Comparison of ENCODE assay signal across 16 cellular contexts in genomic region chr13:26475176-26476110, GRCh38.
DNase-seq lines count a peak whose midpoint lies in the region; ATAC-seq and TF ChIP-seq lines count a peak whose summit lies in the region.
"Had no signal": no experiment of that assay in that cellular context is flagged by ENCODE, and none has a peak within 500 bp of the region (broad histone marks: within the 10 kb centered on the region; RNA-seq: fewer than 3 reads in every experiment).

No MANE protein-coding gene starts in this region.

- H3K27ac ChIP-seq in left ventricle myocardium inferior (replicated peaks) = peak overlapping the region; percentile 79
- no peak overlapping the region for H3K27ac ChIP-seq in naive thymus-derived CD4-positive, alpha-beta T cell (ENCODE audit: low read depth, low read length)
- peak overlapping the region; percentile 60 for H3K27ac ChIP-seq in upper lobe of right lung
- H3K27ac ChIP-seq: HL-60 had no signal

- ATAC-seq in Right ventricle myocardium inferior (peak; percentile 23), Right ventricle myocardium superior (ENCODE audit: poor library complexity) (no peak), upper lobe of right lung (peak; percentile 49), HG02885 (IDR thresholded peaks at IDR 0.05; ENCODE audit: poor library complexity, unreplicated experiment) (no peak), left colon (no peak)
- peak; percentile 4 for ATAC-seq in naive thymus-derived CD4-positive, alpha-beta T cell

- TF ChIP-seq CTCF in left ventricle myocardium inferior (IDR thresholded peaks at IDR 0.05; ENCODE audit: borderline replicate concordance) (no peak), upper lobe of right lung (IDR thresholded peaks at IDR 0.05) (no peak)

- H3K9me3 ChIP-seq in left ventricle myocardium inferior (replicated peaks) = no peaks in the 10 kb centered on the region
- no peaks in the 10 kb centered on the region for H3K9me3 ChIP-seq in naive thymus-derived CD4-positive, alpha-beta T cell (ENCODE audit: control insufficient read depth in 2 of 3, low read length in 3 of 3)
- no peaks in the 10 kb centered on the region for H3K9me3 ChIP-seq in upper lobe of right lung
- H3K9me3 ChIP-seq: body of pancreas, prostate gland, thyroid gland had no signal

- no peak overlapping the region for H3K27ac Mint-ChIP-seq in naive thymus-derived CD4-positive, alpha-beta T cell

- peaks cover 7% of the 10 kb centered on the region for H3K4me1 ChIP-seq in left ventricle myocardium inferior
- H3K4me1 ChIP-seq in naive thymus-derived CD4-positive, alpha-beta T cell (ENCODE audit: control insufficient read depth in 2 of 2, insufficient read depth in 2 of 2, low read length in 2 of 2) = peaks cover 0 to 5% of the 10 kb centered on the region in 2 donors
- peaks cover 4% of the 10 kb centered on the region for H3K4me1 ChIP-seq in upper lobe of right lung
- H3K4me1 ChIP-seq: body of pancreas, prostate gland, thyroid gland had no signal

- intact Hi-C loops in Right ventricle myocardium inferior (cut with DNase I) (no loop called here), Right ventricle myocardium superior (cut with DNase I) (no loop called here), left ventricle myocardium inferior (cut with micrococcal nuclease) (no loop called here), upper lobe of right lung (cut with DNase I) (no loop called here), left colon (cut with DNase I, micrococcal nuclease) (no loop called here)
- intact Hi-C loops in naive thymus-derived CD4-positive, alpha-beta T cell (cut with micrococcal nuclease) = no loop called here

- no peaks in the 10 kb centered on the region for H3K9me3 Mint-ChIP-seq in naive thymus-derived CD4-positive, alpha-beta T cell

- no peaks in the 10 kb centered on the region for H3K36me3 Mint-ChIP-seq in naive thymus-derived CD4-positive, alpha-beta T cell

- POLR2A ChIA-PET in naive thymus-derived CD4-positive, alpha-beta T cell (lab: Charles Lee) = no interaction called here

- peak overlapping the region in 4 of 10 donors; percentile 59 to 74 (median 64) for H3K4me3 Mint-ChIP-seq in naive thymus-derived CD4-positive, alpha-beta T cell

- DNase-seq in Right ventricle myocardium inferior (ENCODE audit: missing footprints) (no peak), Right ventricle myocardium superior (no peak), left ventricle myocardium inferior (no peak), upper lobe of right lung (no peak), cerebellar cortex (ENCODE audit: low spot score) (no peak), left colon (no peak)
- no peak for DNase-seq in naive thymus-derived CD4-positive, alpha-beta T cell
- DNase-seq: ACHN, DMS53, MV-4-11, SHP77 treated with DMSO at 0.1 percent for 48 hours had no signal

- no peaks in the 10 kb centered on the region for H3K27me3 ChIP-seq in left ventricle myocardium inferior (ENCODE audit: low read depth)
- no peaks in the 10 kb centered on the region for H3K27me3 ChIP-seq in naive thymus-derived CD4-positive, alpha-beta T cell (ENCODE audit: control insufficient read depth in 2 of 2, insufficient read depth in 2 of 2, low read length in 2 of 2)
- no peaks in the 10 kb centered on the region for H3K27me3 ChIP-seq in upper lobe of right lung
- H3K27me3 ChIP-seq: body of pancreas, thyroid gland had no signal

- peaks cover 0 to 16% (median 14%) of the 10 kb centered on the region in 7 donors for H3K4me1 Mint-ChIP-seq in naive thymus-derived CD4-positive, alpha-beta T cell

- H3K4me3 ChIP-seq in left ventricle myocardium inferior (peak overlapping the region; percentile 48), upper lobe of right lung (no peak overlapping the region)
- no peak overlapping the region for H3K4me3 ChIP-seq in naive thymus-derived CD4-positive, alpha-beta T cell (ENCODE audit: low read length)
- H3K4me3 ChIP-seq: body of pancreas, thyroid gland had no signal

- H3K36me3 ChIP-seq in left ventricle myocardium inferior (no peaks in the 10 kb centered on the region), upper lobe of right lung (no peaks in the 10 kb centered on the region)
- H3K36me3 ChIP-seq in naive thymus-derived CD4-positive, alpha-beta T cell (ENCODE audit: control insufficient read depth in 2 of 3, insufficient read depth in 3 of 3, low read length in 3 of 3) = no peaks in the 10 kb centered on the region
- H3K36me3 ChIP-seq: prostate gland, thyroid gland had no signal

- no peaks in the 10 kb centered on the region for H3K27me3 Mint-ChIP-seq in naive thymus-derived CD4-positive, alpha-beta T cell

- CTCF ChIA-PET in naive thymus-derived CD4-positive, alpha-beta T cell (lab: Charles Lee) = no interaction called here

Comparison
In these comparisons a context has a peak if more than half of its experiments do, and no peak if none do; other contexts are left out.
1. ATAC-seq: peak in Right ventricle myocardium inferior (single experiment), naive thymus-derived CD4-positive, alpha-beta T cell (single experiment) and upper lobe of right lung (single experiment); none in Right ventricle myocardium superior (single experiment), HG02885 (single experiment) and left colon (single experiment).